Comparison of ENCODE assay signal across 10 cellular contexts in the genomic region with DNA sequence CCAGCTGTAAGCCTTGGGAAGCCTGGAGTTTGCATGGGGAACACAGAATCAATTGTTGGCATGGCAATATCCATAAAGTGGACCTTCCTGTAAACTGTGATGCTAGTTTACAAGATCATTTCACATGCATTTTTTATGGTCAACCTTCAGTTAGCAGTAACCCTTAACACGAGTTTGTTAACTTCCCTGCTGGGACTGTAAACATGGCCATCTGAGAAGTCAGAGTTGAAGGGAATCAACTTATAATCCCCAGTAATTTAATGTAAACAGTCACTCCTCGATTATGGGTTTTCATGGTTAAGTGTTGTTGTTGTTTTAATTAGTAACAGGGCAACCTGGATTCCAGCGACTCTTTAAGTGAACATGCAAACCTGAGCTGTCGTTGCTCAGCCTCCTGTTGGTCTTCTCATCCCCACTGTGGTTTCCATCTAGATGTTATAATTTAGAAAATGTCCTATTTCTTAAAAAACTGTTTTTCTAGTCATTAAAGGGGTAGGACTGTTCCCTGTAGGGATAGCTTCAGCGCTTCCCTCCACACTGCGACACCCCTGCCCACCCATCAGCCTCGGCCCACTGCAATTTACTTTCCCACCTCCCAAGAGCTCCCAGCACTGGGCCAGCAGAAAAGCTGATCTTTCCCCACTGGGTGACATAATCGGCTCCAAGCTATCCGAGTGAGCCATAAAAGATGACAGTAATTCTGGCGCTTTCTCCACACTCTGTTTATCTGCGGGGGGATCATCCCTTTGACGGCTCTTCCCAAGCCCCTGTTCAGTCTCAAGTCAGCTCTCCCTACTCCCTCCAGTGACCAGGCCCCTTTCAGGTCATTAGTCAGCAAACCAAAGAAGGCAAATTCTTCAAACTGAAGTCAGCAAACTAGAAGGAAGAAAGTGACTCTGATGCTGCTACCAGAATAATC.
A peak's percentile ranks its signal among the peaks of the same experiment; 100 is the strongest.
DNase-seq lines count a peak whose midpoint lies in the region; TF ChIP-seq lines count a peak whose summit lies in the region.
"Had no signal": no experiment of that assay in that cellular context is flagged by ENCODE, and none has a peak within 500 bp of the region (broad histone marks: within the 10 kb centered on the region; RNA-seq: fewer than 3 reads in every experiment).

No MANE protein-coding gene starts in this region.

- H3K4me3 ChIP-seq in stomach smooth muscle (ENCODE audit: low read length in 2 of 2) = peak overlapping the region in 1 of 2 donors; percentile 29

- CTCF ChIA-PET in activated CD4-positive, alpha-beta memory T cell treated with anti-CD3 and anti-CD28 coated beads, Interleukin-2, amount 10 ng/mL, durations not matched to agents 7 days and 5 days (lab: Charles Lee) = interaction anchor here (1.1 kb wide), 1 partner anchor 12 kb away, joined by 5 read pairs; no protein-coding TSS in a partner anchor

- no peak for TF ChIP-seq CTCF in HFFc6 (IDR thresholded peaks at IDR 0.05)

- POLR2A ChIA-PET in activated CD4-positive, alpha-beta memory T cell treated with anti-CD3 and anti-CD28 coated beads, Interleukin-2, amount 10 ng/mL, durations not matched to agents 7 days and 5 days (lab: Charles Lee) = interaction anchor here (0.7 kb wide), 1 partner anchor 46 kb away, joined by 3 read pairs; no protein-coding TSS in a partner anchor

- peak overlapping the region; percentile 98 for H3K27ac Mint-ChIP-seq in HFFc6
- no peak overlapping the region for H3K27ac Mint-ChIP-seq in activated CD4-positive, alpha-beta memory T cell treated with anti-CD3 and anti-CD28 coated beads, Interleukin-2, amount 10 ng/mL, durations not matched to agents 7 days and 5 days
- H3K27ac Mint-ChIP-seq: activated T-cell treated with anti-CD3 and anti-CD28 coated beads, Interleukin-2, amount 50 U/mL, for 72 hours had no signal

- no peaks in the 10 kb centered on the region for H3K27me3 ChIP-seq in stomach smooth muscle (ENCODE audit: control insufficient read depth in 1 of 2, insufficient read depth in 2 of 2, low read length in 2 of 2)

- no peaks in the 10 kb centered on the region for H3K9me3 Mint-ChIP-seq in HFFc6
- H3K9me3 Mint-ChIP-seq in activated CD4-positive, alpha-beta memory T cell treated with anti-CD3 and anti-CD28 coated beads, Interleukin-2, amount 10 ng/mL, durations not matched to agents 7 days and 5 days = no peaks in the 10 kb centered on the region
- H3K9me3 Mint-ChIP-seq: activated T-cell treated with anti-CD3 and anti-CD28 coated beads, Interleukin-2, amount 50 U/mL, for 72 hours had no signal

- H3K36me3 Mint-ChIP-seq in HFFc6 (ENCODE audit: low read depth) = peaks cover 36% of the 10 kb centered on the region
- no peaks in the 10 kb centered on the region for H3K36me3 Mint-ChIP-seq in activated CD4-positive, alpha-beta memory T cell treated with anti-CD3 and anti-CD28 coated beads, Interleukin-2, amount 10 ng/mL, durations not matched to agents 7 days and 5 days (ENCODE audit: low read depth)

- H3K4me3 Mint-ChIP-seq in HFFc6 = peak overlapping the region; percentile 51
- no peak overlapping the region for H3K4me3 Mint-ChIP-seq in activated CD4-positive, alpha-beta memory T cell treated with anti-CD3 and anti-CD28 coated beads, Interleukin-2, amount 10 ng/mL, durations not matched to agents 7 days and 5 days
- H3K4me3 Mint-ChIP-seq: activated T-cell treated with anti-CD3 and anti-CD28 coated beads, Interleukin-2, amount 50 U/mL, for 72 hours had no signal

- peak; percentile 86 for DNase-seq in HFFc6
- DNase-seq in astrocyte of the hippocampus (ENCODE audit: low read depth, low spot score) = peak; percentile 67
- peak; percentile 91 for DNase-seq in islet precursor cell
- DNase-seq in activated CD4-positive, alpha-beta memory T cell treated with anti-CD3 and anti-CD28 coated beads, Interleukin-2, amount 10 ng/mL, durations not matched to agents 7 days and 5 days = no peak
- no peak for DNase-seq in middle frontal gyrus (ENCODE audit: extremely low spot score, low spot score)
- DNase-seq in GDM1 (lab: John Stamatoyannopoulos, UW) = no peak
- no peak for DNase-seq in NCI-H2107 (lab: John Stamatoyannopoulos, UW)
- DNase-seq: activated T-cell treated with anti-CD3 and anti-CD28 coated beads, Interleukin-2, amount 50 U/mL, for 72 hours; NCI-H146 had no signal

- peaks cover 9% of the 10 kb centered on the region for H3K27me3 Mint-ChIP-seq in HFFc6 (ENCODE audit: insufficient read depth)
- peaks cover 13% of the 10 kb centered on the region for H3K27me3 Mint-ChIP-seq in activated CD4-positive, alpha-beta memory T cell treated with anti-CD3 and anti-CD28 coated beads, Interleukin-2, amount 10 ng/mL, durations not matched to agents 7 days and 5 days

- peaks cover 79% of the 10 kb centered on the region for H3K4me1 Mint-ChIP-seq in HFFc6 (ENCODE audit: low read depth)
- peaks cover 3% of the 10 kb centered on the region for H3K4me1 Mint-ChIP-seq in activated CD4-positive, alpha-beta memory T cell treated with anti-CD3 and anti-CD28 coated beads, Interleukin-2, amount 10 ng/mL, durations not matched to agents 7 days and 5 days

- H3K36me3 ChIP-seq in stomach smooth muscle (ENCODE audit: control insufficient read depth in 2 of 2, insufficient read depth in 2 of 2, low read length in 2 of 2) = peaks cover 7 to 10% of the 10 kb centered on the region in 2 donors

- H3K27ac ChIP-seq in stomach smooth muscle (ENCODE audit: low read length) = peak overlapping the region; percentile 69

- H3K9ac ChIP-seq in stomach smooth muscle (ENCODE audit: low read length in 2 of 2) = peak overlapping the region in 1 of 2 donors; percentile 21

- peaks cover 55% of the 10 kb centered on the region for H3K4me1 ChIP-seq in stomach smooth muscle (ENCODE audit: control insufficient read depth, insufficient read depth, low read length)

- H3K9me3 ChIP-seq in stomach smooth muscle (ENCODE audit: control insufficient read depth in 2 of 2, low read length in 2 of 2) = no peaks in the 10 kb centered on the region

Comparison
In these comparisons a context has a peak if more than half of its experiments do, and no peak if none do; other contexts are left out.
1. DNase-seq: peak in HFFc6 (single experiment), astrocyte of the hippocampus (single experiment) and islet precursor cell (single experiment); none in activated CD4-positive, alpha-beta memory T cell treated with anti-CD3 and anti-CD28 coated beads, Interleukin-2, amount 10 ng/mL, durations not matched to agents 7 days and 5 days (single experiment), middle frontal gyrus (single experiment), GDM1 (single experiment) and NCI-H2107 (single experiment).